Comparison of ENCODE assay signal across 2 cellular contexts in genomic region chr1:151176514-151177045, GRCh38.
A peak's percentile ranks its signal among the peaks of the same experiment; 100 is the strongest.
TF ChIP-seq lines count a peak whose summit lies in the region.

No MANE protein-coding gene starts in this region.

TF ChIP-seq in IMR-90, 13 proteins besides CTCF, POLR2A, EP300 and RAD21:
- TF ChIP-seq CHD1 (IDR thresholded peaks at IDR 0.05; ENCODE audit: low read depth, low read length) (no peak), CEBPB (IDR thresholded peaks at IDR 0.05; ENCODE audit: low read depth, low read length) (peak; percentile 42; the same call in 1 of the 2 replicates), NFE2L2 (IDR thresholded peaks at IDR 0.05; ENCODE audit: low read depth, low read length) (no peak), SMC3 (IDR thresholded peaks at IDR 0.05; ENCODE audit: low read depth, low read length) (no peak), MAZ (IDR thresholded peaks at IDR 0.05; ENCODE audit: borderline replicate concordance, low read depth, low read length) (no peak), USF2 (IDR thresholded peaks at IDR 0.05; ENCODE audit: low read depth, low read length) (no peak)
TF ChIP-seq in IMR-90: peak in this region for 1.

TF ChIP-seq in H1, 55 proteins besides CTCF, POLR2A, EP300 and RAD21:
- TF ChIP-seq HDAC6 (IDR thresholded peaks at IDR 0.05; ENCODE audit: low read depth, low read length) (no peak), SP1 (IDR thresholded peaks at IDR 0.05; ENCODE audit: low read depth, low read length) (no peak), ASH2L (IDR thresholded peaks at IDR 0.05; ENCODE audit: low read length) (no peak), ZNF274 (IDR thresholded peaks at IDR 0.05; ENCODE audit: borderline replicate concordance, extremely low read depth, low read length) (no peak), BRCA1 (IDR thresholded peaks at IDR 0.05; ENCODE audit: low read depth, low read length) (no peak), SUZ12 (IDR thresholded peaks at IDR 0.05; ENCODE audit: low read length) (no peak), NANOG (IDR thresholded peaks at IDR 0.05; ENCODE audit: insufficient read depth, low read depth, low read length, poor library complexity, severe bottlenecking) (no peak), POLR2AphosphoS5 (IDR thresholded peaks at IDR 0.05; ENCODE audit: low read depth, low read length) (no peak), NRF1 (IDR thresholded peaks at IDR 0.05; ENCODE audit: low read depth, low read length) (no peak), CBX8 (IDR thresholded peaks at IDR 0.05; ENCODE audit: borderline replicate concordance, low read depth, low read length) (no peak), SIX5 (IDR thresholded peaks at IDR 0.05; ENCODE audit: low read depth, low read length) (no peak), SP4 (IDR thresholded peaks at IDR 0.05; ENCODE audit: low read length) (no peak), SIRT6 (IDR thresholded peaks at IDR 0.05; ENCODE audit: low read length) (no peak), ATF3 (IDR thresholded peaks at IDR 0.05; ENCODE audit: insufficient read depth, low read depth, low read length) (no peak), HDAC2 (IDR thresholded peaks at IDR 0.05; ENCODE audit: borderline replicate concordance in 1 of 2, low read depth in 2 of 2, low read length in 2 of 2) (no peak), RNF2 (IDR thresholded peaks at IDR 0.05; ENCODE audit: borderline replicate concordance, low read depth, low read length, missing control alignments, poor library complexity, severe bottlenecking) (no peak), GABPA (IDR thresholded peaks at IDR 0.05; ENCODE audit: borderline replicate concordance, insufficient read depth, low read length) (no peak), SIN3A (conservative IDR thresholded peaks at IDR 0.05 in 1 of 2, IDR thresholded peaks at IDR 0.05 in 1 of 2; ENCODE audit: low read depth in 1 of 2, low read length in 2 of 2) (no peak), KDM4A (IDR thresholded peaks at IDR 0.05; ENCODE audit: low read depth, low read length, severe bottlenecking) (no peak), YY1 (IDR thresholded peaks at IDR 0.05; ENCODE audit: low read depth, low read length) (no peak)
